In the genomic region with DNA sequence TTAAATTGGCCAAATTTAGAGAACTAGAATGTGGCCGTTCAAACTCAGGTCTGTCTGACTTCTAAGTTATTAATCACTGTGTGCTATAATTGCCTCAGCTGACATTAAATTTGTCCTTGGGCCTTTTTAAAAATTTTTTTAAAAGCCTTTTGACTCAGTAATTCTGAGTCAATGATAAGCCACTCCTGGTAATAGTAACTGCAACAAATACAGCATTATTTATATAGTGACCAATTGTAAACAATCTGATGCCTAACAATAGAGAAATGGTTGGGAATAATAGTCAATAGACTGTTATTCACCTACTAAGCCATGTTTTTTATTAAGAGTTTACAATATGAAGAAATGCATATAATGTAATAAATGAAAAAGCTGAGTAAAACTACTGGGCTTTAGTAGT, we compare ENCODE assay signal across 18 cellular contexts.
DNase-seq lines count a peak whose midpoint lies in the region; ATAC-seq, FAIRE-seq and TF ChIP-seq lines count a peak whose summit lies in the region.
"Had no signal": no experiment of that assay in that cellular context is flagged by ENCODE, and none has a peak within 500 bp of the region (broad histone marks: within the 10 kb centered on the region; RNA-seq: fewer than 3 reads in every experiment).

No MANE protein-coding gene starts in this region.

- TF ChIP-seq CTCF in A549 (IDR thresholded peaks at IDR 0.05) = no peak
- no peak for TF ChIP-seq CTCF in epithelial cell of esophagus (IDR thresholded peaks at IDR 0.05; ENCODE audit: insufficient read depth, low read depth, low read length, missing control alignments)
- TF ChIP-seq CTCF in colonic mucosa (IDR thresholded peaks at IDR 0.05) = no peak

- peak in 1 of 2 experiments; percentile 44; a peak in 1 of 6 replicates for ATAC-seq in A549
- ATAC-seq in stimulated activated effector memory CD8-positive, alpha-beta T cell treated with anti-CD3 and anti-CD28 coated beads, Interleukin-12 subunit alpha, Interleukin-12 subunit beta, amount 100 ng/mL, for 72 hours = no peak
- ATAC-seq: GM12878 had no signal

- DNase-seq in A549 (ENCODE audit: low read depth in 1 of 2, low spot score in 1 of 2) = peak in 1 of 2 experiments; percentile 7
- no peak for DNase-seq in H54 (ENCODE audit: insufficient read length, low spot score)
- peak; percentile 21 for DNase-seq in epithelial cell of esophagus (ENCODE audit: low read depth)
- DNase-seq in substantia nigra (lab: John Stamatoyannopoulos, UW) = no peak
- no peak for DNase-seq in stimulated activated effector memory CD8-positive, alpha-beta T cell treated with anti-CD3 and anti-CD28 coated beads, Interleukin-12 subunit alpha, Interleukin-12 subunit beta, amount 100 ng/mL, for 72 hours (ENCODE audit: low spot score in 2 of 2)
- DNase-seq in colonic mucosa = no peak
- DNase-seq in SKM-1 treated with dmso at 0.1 percent for 144 hours (lab: John Stamatoyannopoulos, UW; ENCODE audit: unreplicated experiment) = no peak
- DNase-seq: 8988T; ACHN; Caco-2; CD4-positive, alpha-beta T cell; DMS79 treated with DMSO at 0.1 percent for 48 hours; GF-D8; HCEC 1CT had no signal

- no peak for TF ChIP-seq RAD21 in A549 (conservative IDR thresholded peaks at IDR 0.05 in 1 of 2, IDR thresholded peaks at IDR 0.05 in 1 of 2)

- intact Hi-C loops in colonic mucosa (cut with DNase I) = no loop called here

- no peaks in the 10 kb centered on the region for H3K9me3 Mint-ChIP-seq in stimulated activated effector memory CD8-positive, alpha-beta T cell treated with anti-CD3 and anti-CD28 coated beads, Interleukin-12 subunit alpha, Interleukin-12 subunit beta, amount 100 ng/mL, for 72 hours
- H3K9me3 Mint-ChIP-seq: CD4-positive, alpha-beta T cell had no signal

- no peak overlapping the region for H3K4me3 Mint-ChIP-seq in stimulated activated effector memory CD8-positive, alpha-beta T cell treated with anti-CD3 and anti-CD28 coated beads, Interleukin-12 subunit alpha, Interleukin-12 subunit beta, amount 100 ng/mL, for 72 hours
- H3K4me3 Mint-ChIP-seq: CD4-positive, alpha-beta T cell had no signal

- no peak for TF ChIP-seq EP300 in A549 (IDR thresholded peaks at IDR 0.05)

- H3K4me3 ChIP-seq in A549 = no peak overlapping the region
- no peak overlapping the region for H3K4me3 ChIP-seq in epithelial cell of esophagus (ENCODE audit: low read length)
- no peak overlapping the region for H3K4me3 ChIP-seq in colonic mucosa
- H3K4me3 ChIP-seq: GM12878 had no signal

- H3K27ac ChIP-seq in A549 (no peak overlapping the region), substantia nigra (ENCODE audit: low read depth, low read length, poor library complexity, severe bottlenecking) (peak overlapping the region; percentile 23), colonic mucosa (no peak overlapping the region)
- H3K27ac ChIP-seq: C4-2B had no signal

- H3K27me3 ChIP-seq in colonic mucosa = no peaks in the 10 kb centered on the region

- TF ChIP-seq POLR2A in A549 (IDR thresholded peaks at IDR 0.05; ENCODE audit: low read length) (no peak), H54 (IDR thresholded peaks at IDR 0.05; ENCODE audit: low read depth, low read length) (no peak)

- H3K27ac Mint-ChIP-seq in stimulated activated effector memory CD8-positive, alpha-beta T cell treated with anti-CD3 and anti-CD28 coated beads, Interleukin-12 subunit alpha, Interleukin-12 subunit beta, amount 100 ng/mL, for 72 hours = no peak overlapping the region
- H3K27ac Mint-ChIP-seq: CD4-positive, alpha-beta T cell had no signal

- H3K4me1 Mint-ChIP-seq in stimulated activated effector memory CD8-positive, alpha-beta T cell treated with anti-CD3 and anti-CD28 coated beads, Interleukin-12 subunit alpha, Interleukin-12 subunit beta, amount 100 ng/mL, for 72 hours = no peaks in the 10 kb centered on the region

- POLR2A ChIA-PET in A549 (lab: Yijun Ruan, JAX) = no interaction called here

- H3K4me1 ChIP-seq in A549 (peaks cover 5% of the 10 kb centered on the region; the same call in 1 of the 3 replicates), colonic mucosa (no peaks in the 10 kb centered on the region)
- H3K4me1 ChIP-seq: Caco-2 had no signal

- FAIRE-seq in A549 (lab: Jason Lieb, UNC) (no peak), H54 (lab: Jason Lieb, UNC) (peak; percentile 61)
- FAIRE-seq: D721Med, GM12878, GM19239 had no signal

- H3K4me2 ChIP-seq in A549 = no peak overlapping the region

- no peaks in the 10 kb centered on the region for H3K36me3 Mint-ChIP-seq in stimulated activated effector memory CD8-positive, alpha-beta T cell treated with anti-CD3 and anti-CD28 coated beads, Interleukin-12 subunit alpha, Interleukin-12 subunit beta, amount 100 ng/mL, for 72 hours

- CTCF ChIA-PET in A549 (lab: Yijun Ruan, JAX) = no interaction called here

- no peak overlapping the region for H3K9ac ChIP-seq in colonic mucosa (ENCODE audit: low read depth in 2 of 2, low read length in 2 of 2)

- H3K36me3 ChIP-seq in colonic mucosa = no peaks in the 10 kb centered on the region

- WGBS in A549 (ENCODE audit: missing lambda C conversion rate) = 68% methylated on average over 1 of the region's 1 CpG

- H3K9me3 ChIP-seq in A549 = no peaks in the 10 kb centered on the region
- no peaks in the 10 kb centered on the region for H3K9me3 ChIP-seq in colonic mucosa
- H3K9me3 ChIP-seq: Caco-2 had no signal

TF ChIP-seq in A549, 52 proteins besides CTCF, POLR2A, EP300 and RAD21:
- TF ChIP-seq JUN (IDR thresholded peaks at IDR 0.05) (no peak), ZNF302 (CRISPR knock-in tag; IDR thresholded peaks at IDR 0.05) (no peak), FOSL2 (IDR thresholded peaks at IDR 0.05) (no peak), FOSL2 (CRISPR knock-in tag; IDR thresholded peaks at IDR 0.05) (peak; percentile 21), JUNB (IDR thresholded peaks at IDR 0.05) (no peak)
- TF ChIP-seq, protein P1, sequence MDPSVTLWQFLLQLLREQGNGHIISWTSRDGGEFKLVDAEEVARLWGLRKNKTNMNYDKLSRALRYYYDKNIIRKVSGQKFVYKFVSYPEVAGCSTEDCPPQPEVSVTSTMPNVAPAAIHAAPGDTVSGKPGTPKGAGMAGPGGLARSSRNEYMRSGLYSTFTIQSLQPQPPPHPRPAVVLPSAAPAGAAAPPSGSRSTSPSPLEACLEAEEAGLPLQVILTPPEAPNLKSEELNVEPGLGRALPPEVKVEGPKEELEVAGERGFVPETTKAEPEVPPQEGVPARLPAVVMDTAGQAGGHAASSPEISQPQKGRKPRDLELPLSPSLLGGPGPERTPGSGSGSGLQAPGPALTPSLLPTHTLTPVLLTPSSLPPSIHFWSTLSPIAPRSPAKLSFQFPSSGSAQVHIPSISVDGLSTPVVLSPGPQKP (IDR thresholded peaks at IDR 0.05; ENCODE audit: low read depth, low read length) = no peak
